Comparison of ENCODE assay signal across 11 cellular contexts in the genomic region with DNA sequence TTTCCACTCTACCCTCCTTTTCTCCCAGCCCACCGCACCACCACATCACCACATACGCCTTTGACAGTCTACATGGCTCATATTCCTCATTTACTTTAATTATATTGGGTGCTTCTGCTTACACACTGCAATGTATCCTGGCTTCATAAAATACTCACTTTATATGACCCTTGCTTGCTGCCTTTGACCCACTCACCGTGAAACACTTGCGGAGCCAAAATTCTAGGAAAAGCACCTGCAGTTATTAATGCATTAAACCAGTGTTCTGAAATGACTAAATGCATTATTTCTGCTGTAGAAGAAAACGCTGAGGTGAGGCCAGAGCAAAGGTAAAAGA.
"Had no signal": no experiment of that assay in that cellular context is flagged by ENCODE, and none has a peak within 500 bp of the region (broad histone marks: within the 10 kb centered on the region; RNA-seq: fewer than 3 reads in every experiment).

No MANE protein-coding gene starts in this region.

- H3K9me3 Mint-ChIP-seq: endodermal cell; immature natural killer cell; stimulated activated memory B cell treated with anti-CD40 and anti-IgM and Interleukin-4, amounts not matched to agents 10 μg/mL and 1 μg/mL and 100 μg/mL, for 72 hours had no signal

- H3K27me3 ChIP-seq: heart left ventricle, ovary, tibial nerve, uterus had no signal

- H3K36me3 ChIP-seq: heart left ventricle, lower lobe of right lung, ovary, tibial nerve, uterus had no signal

- H3K9me3 ChIP-seq: heart left ventricle, lower lobe of right lung, ovary, tibial nerve, uterus had no signal

- H3K36me3 Mint-ChIP-seq: stimulated activated memory B cell treated with anti-CD40 and anti-IgM and Interleukin-4, amounts not matched to agents 10 μg/mL and 1 μg/mL and 100 μg/mL, for 72 hours had no signal

- H3K27ac Mint-ChIP-seq: endodermal cell; immature natural killer cell; stimulated activated memory B cell treated with anti-CD40 and anti-IgM and Interleukin-4, amounts not matched to agents 10 μg/mL and 1 μg/mL and 100 μg/mL, for 72 hours had no signal

- H3K4me1 Mint-ChIP-seq: immature natural killer cell had no signal

- ATAC-seq: heart left ventricle, lower lobe of right lung had no signal

- H3K27ac ChIP-seq: heart left ventricle, lower lobe of right lung, ovary, tibial nerve, uterus had no signal

- H3K4me3 Mint-ChIP-seq: endodermal cell; stimulated activated memory B cell treated with anti-CD40 and anti-IgM and Interleukin-4, amounts not matched to agents 10 μg/mL and 1 μg/mL and 100 μg/mL, for 72 hours had no signal

- DNase-seq: activated CD8-positive, alpha-beta memory T cell treated with anti-CD3 and anti-CD28 coated beads, Interleukin-2, amount 50 U/mL, for 4 hours; activated effector memory CD4-positive, alpha-beta T cell treated with Interleukin-2 at 50 U/mL for 16 hours; endodermal cell; heart left ventricle; lower lobe of right lung; ovary; stimulated activated CD4-positive, alpha-beta T cell treated with anti-CD3 and anti-CD28 coated beads, Interleukin-12 subunit alpha, Interleukin-12 subunit beta, amount 100 ng/mL, for 4 hours; uterus had no signal

- H3K4me1 ChIP-seq: tibial nerve, uterus had no signal

- H3K4me3 ChIP-seq: heart left ventricle, lower lobe of right lung, ovary, tibial nerve, uterus had no signal
